1 cellular context compared by ENCODE assay signal in the genomic region with DNA sequence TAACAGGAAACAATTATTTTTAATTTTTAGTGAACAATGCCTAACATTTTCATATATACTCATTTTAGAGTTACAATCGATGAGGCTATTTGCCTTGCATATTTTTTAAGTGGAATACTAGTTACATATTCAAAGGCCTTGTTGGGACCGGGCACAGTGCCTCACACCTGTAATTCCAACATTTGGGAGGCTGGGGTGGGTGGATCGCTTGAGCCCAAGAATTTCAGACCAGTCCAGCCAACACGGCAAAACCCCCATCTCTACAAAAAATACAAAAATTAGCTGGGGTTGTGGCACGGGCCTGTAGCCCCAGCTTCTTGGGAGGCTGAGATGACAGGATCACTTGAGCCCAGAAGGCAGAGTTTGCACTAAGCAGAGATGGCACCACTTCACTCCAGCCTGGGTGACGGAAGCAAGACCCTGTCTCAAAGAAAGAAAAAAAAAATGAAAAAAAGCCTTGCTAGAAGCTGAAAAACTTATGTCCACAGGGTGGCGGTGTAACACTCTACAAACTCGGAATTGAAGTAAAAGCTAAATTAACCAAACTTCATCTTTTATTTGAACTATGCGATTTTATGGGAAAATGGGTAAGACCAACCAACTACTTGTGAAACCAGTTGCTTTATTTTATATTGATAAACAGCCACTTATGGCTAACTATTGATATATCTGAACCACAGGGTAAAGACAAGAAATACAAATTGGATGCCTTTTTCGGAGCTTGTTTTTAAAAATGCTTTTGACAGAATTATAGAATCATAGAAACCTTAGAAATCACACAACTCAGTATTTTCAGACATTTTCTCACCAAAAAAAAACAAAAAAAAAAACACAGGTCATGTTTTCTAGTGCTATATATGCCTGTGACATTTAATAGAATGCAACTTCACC.
TF ChIP-seq lines count a peak whose summit lies in the region.

No MANE protein-coding gene starts in this region.

TF ChIP-seq in HEK293, 187 proteins besides CTCF, POLR2A, EP300 and RAD21 (continued from another document):
- TF ChIP-seq ZNF596 (tag by site-specific recombination; IDR thresholded peaks at IDR 0.05) (no peak), ZNF366 (tag by site-specific recombination; conservative IDR thresholded peaks at IDR 0.05) (0 out of 2 replicates have a peak, but pooled peaks have one; percentile 43), ZBTB7A (tag by site-specific recombination; IDR thresholded peaks at IDR 0.05; ENCODE audit: low read depth) (no peak), ZNF24 (tag by site-specific recombination; IDR thresholded peaks at IDR 0.05) (no peak), ZNF391 (tag by site-specific recombination; IDR thresholded peaks at IDR 0.05; ENCODE audit: borderline replicate concordance, low read depth) (no peak), ZNF2 (tag by site-specific recombination; IDR thresholded peaks at IDR 0.05) (peak; percentile 71; the same call in 1 of the 2 replicates), ZNF571 (tag by site-specific recombination; IDR thresholded peaks at IDR 0.05) (no peak), ZNF747 (tag by site-specific recombination; IDR thresholded peaks at IDR 0.05) (no peak), ZNF529 (tag by site-specific recombination; IDR thresholded peaks at IDR 0.05; ENCODE audit: insufficient replicate concordance) (no peak), ZNF610 (tag by site-specific recombination; IDR thresholded peaks at IDR 0.05; ENCODE audit: borderline replicate concordance) (0 out of 2 replicates have a peak, but pooled peaks have one; percentile 19), ZNF664 (tag by site-specific recombination; IDR thresholded peaks at IDR 0.05) (peak; percentile 99), ZNF654 (tag by site-specific recombination; IDR thresholded peaks at IDR 0.05; ENCODE audit: low read depth) (peak; percentile 96), ZEB2 (tag by site-specific recombination; IDR thresholded peaks at IDR 0.05) (0 out of 2 replicates have a peak, but pooled peaks have one; percentile 14), ZNF544 (tag by site-specific recombination; IDR thresholded peaks at IDR 0.05) (no peak), ZNF530 (tag by site-specific recombination; IDR thresholded peaks at IDR 0.05; ENCODE audit: low read depth) (no peak), KLF8 (tag by site-specific recombination; IDR thresholded peaks at IDR 0.05) (no peak), ZNF623 (tag by site-specific recombination; IDR thresholded peaks at IDR 0.05) (no peak), ZFP69B (tag by site-specific recombination; IDR thresholded peaks at IDR 0.05) (no peak), ZNF354C (tag by site-specific recombination; IDR thresholded peaks at IDR 0.05; ENCODE audit: borderline replicate concordance, low read depth) (no peak), SCRT2 (tag by site-specific recombination; IDR thresholded peaks at IDR 0.05) (no peak), ZIC2 (tag by site-specific recombination; IDR thresholded peaks at IDR 0.05) (no peak), ZNF112 (tag by site-specific recombination; IDR thresholded peaks at IDR 0.05) (no peak)
- TF ChIP-seq, protein P1, sequence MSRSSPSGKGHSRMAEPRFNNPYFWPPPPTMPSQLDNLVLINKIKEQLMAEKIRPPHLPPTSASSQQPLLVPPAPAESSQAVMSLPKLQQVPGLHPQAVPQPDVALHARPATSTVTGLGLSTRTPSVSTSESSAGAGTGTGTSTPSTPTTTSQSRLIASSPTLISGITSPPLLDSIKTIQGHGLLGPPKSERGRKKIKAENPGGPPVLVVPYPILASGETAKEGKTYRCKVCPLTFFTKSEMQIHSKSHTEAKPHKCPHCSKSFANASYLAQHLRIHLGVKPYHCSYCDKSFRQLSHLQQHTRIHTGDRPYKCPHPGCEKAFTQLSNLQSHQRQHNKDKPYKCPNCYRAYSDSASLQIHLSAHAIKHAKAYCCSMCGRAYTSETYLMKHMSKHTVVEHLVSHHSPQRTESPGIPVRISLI (tag by site-specific recombination; IDR thresholded peaks at IDR 0.05) = peak; percentile 100
- TF ChIP-seq, protein P2, sequence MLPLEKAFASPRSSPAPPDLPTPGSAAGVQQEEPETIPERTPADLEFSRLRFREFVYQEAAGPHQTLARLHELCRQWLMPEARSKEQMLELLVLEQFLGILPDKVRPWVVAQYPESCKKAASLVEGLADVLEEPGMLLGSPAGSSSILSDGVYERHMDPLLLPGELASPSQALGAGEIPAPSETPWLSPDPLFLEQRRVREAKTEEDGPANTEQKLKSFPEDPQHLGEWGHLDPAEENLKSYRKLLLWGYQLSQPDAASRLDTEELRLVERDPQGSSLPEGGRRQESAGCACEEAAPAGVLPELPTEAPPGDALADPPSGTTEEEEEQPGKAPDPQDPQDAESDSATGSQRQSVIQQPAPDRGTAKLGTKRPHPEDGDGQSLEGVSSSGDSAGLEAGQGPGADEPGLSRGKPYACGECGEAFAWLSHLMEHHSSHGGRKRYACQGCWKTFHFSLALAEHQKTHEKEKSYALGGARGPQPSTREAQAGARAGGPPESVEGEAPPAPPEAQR (tag by site-specific recombination; IDR thresholded peaks at IDR 0.05) = no peak
- TF ChIP-seq, protein P3, sequence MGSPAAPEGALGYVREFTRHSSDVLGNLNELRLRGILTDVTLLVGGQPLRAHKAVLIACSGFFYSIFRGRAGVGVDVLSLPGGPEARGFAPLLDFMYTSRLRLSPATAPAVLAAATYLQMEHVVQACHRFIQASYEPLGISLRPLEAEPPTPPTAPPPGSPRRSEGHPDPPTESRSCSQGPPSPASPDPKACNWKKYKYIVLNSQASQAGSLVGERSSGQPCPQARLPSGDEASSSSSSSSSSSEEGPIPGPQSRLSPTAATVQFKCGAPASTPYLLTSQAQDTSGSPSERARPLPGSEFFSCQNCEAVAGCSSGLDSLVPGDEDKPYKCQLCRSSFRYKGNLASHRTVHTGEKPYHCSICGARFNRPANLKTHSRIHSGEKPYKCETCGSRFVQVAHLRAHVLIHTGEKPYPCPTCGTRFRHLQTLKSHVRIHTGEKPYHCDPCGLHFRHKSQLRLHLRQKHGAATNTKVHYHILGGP (tag by site-specific recombination; IDR thresholded peaks at IDR 0.05) = no peak
- TF ChIP-seq, protein P4, sequence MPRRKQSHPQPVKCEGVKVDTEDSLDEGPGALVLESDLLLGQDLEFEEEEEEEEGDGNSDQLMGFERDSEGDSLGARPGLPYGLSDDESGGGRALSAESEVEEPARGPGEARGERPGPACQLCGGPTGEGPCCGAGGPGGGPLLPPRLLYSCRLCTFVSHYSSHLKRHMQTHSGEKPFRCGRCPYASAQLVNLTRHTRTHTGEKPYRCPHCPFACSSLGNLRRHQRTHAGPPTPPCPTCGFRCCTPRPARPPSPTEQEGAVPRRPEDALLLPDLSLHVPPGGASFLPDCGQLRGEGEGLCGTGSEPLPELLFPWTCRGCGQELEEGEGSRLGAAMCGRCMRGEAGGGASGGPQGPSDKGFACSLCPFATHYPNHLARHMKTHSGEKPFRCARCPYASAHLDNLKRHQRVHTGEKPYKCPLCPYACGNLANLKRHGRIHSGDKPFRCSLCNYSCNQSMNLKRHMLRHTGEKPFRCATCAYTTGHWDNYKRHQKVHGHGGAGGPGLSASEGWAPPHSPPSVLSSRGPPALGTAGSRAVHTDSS (tag by site-specific recombination; IDR thresholded peaks at IDR 0.05) = no peak
